25 cellular contexts compared by ENCODE assay signal in genomic region chr12:42291680-42292079, GRCh38.
"Had no signal": no experiment of that assay in that cellular context is flagged by ENCODE, and none has a peak within 500 bp of the region (broad histone marks: within the 10 kb centered on the region; RNA-seq: fewer than 3 reads in every experiment).

No MANE protein-coding gene starts in this region.

- H3K27me3 ChIP-seq: neural progenitor cell, neutrophil, right lobe of liver, upper lobe of left lung, vagina had no signal

- H3K27ac ChIP-seq: left ventricle myocardium inferior, neural progenitor cell, neutrophil, parathyroid adenoma, psoas muscle, right lobe of liver, tibial nerve, upper lobe of left lung, vagina had no signal

- DNase-seq: islet precursor cell; left ventricle myocardium inferior; mesendoderm; naive B cell; natural killer cell; nephron progenitor cell; occipital lobe; psoas muscle; right lobe of liver; stimulated activated CD4-positive, alpha-beta T cell treated with anti-CD3 and anti-CD28 coated beads, Interleukin-1b, Interleukin-23, amount 100 ng/mL, for 48 hours; stimulated activated CD4-positive, alpha-beta T cell treated with anti-CD3 and anti-CD28 coated beads, Interleukin-2, amount 100 ng/mL, for 48 hours; stimulated activated CD4-positive, alpha-beta T cell treated with anti-CD3 and anti-CD28 coated beads, Interleukin-4, amount 100 ng/mL, for 4 hours; stimulated activated CD8-positive, alpha-beta memory T cell treated with anti-CD3 and anti-CD28 coated beads, Interleukin-4, amount 100 ng/mL, for 48 hours; stimulated activated naive CD4-positive, alpha-beta T cell treated with Interleukin-2 at 50 U/mL for 16 hours; stimulated activated naive CD8-positive, alpha-beta T cell treated with anti-CD3 and anti-CD28 coated beads, Interleukin-15, amount 100 ng/mL, for 72 hours; substantia nigra; upper lobe of left lung had no signal

- H3K9me3 ChIP-seq: neutrophil, psoas muscle, right lobe of liver, upper lobe of left lung, vagina had no signal

- ATAC-seq: natural killer cell; psoas muscle; right lobe of liver; stimulated activated memory B cell treated with anti-CD40 and anti-IgM and Interleukin-4, amounts not matched to agents 10 μg/mL and 1 μg/mL and 100 μg/mL, for 72 hours; stimulated activated naive CD8-positive, alpha-beta T cell treated with anti-CD3 and anti-CD28 coated beads, Interleukin-15, amount 100 ng/mL, for 72 hours had no signal

- H3K4me3 ChIP-seq: left ventricle myocardium inferior, lung, neural progenitor cell, psoas muscle, right lobe of liver, smooth muscle cell, tibial nerve, upper lobe of left lung, vagina had no signal

- H3K36me3 ChIP-seq: left ventricle myocardium inferior, neural progenitor cell, neutrophil, right lobe of liver, tibial nerve, upper lobe of left lung, vagina had no signal

- H3K4me1 ChIP-seq: left ventricle myocardium inferior, neural progenitor cell, parathyroid adenoma, psoas muscle, right lobe of liver, tibial nerve, upper lobe of left lung, vagina had no signal
